In the genomic region with DNA sequence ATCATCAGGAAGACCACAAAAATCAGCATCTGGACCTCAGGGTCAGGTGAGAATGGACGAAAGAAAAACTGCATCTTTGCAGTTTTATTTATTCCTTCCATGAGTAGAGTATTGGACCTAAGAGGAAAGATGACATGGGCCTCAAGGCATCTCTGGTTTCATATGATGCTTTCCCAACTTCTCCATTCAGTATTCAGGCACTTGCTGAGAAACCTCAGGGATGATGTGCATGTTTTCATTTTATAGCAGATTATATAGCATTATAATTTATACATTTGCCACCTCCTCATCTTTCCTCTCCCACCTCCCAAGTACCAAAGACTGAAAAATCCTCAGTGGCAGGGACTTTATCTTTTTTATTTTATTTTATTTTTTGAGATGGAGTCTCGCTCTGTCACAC, we compare ENCODE assay signal across 26 cellular contexts. TPM values are rescaled to one million over a fixed set of nuclear protein-coding genes. Genes with fewer than 3 reads are reported as not detected.
"Had no signal": no experiment of that assay in that cellular context is flagged by ENCODE, and none has a peak within 500 bp of the region (broad histone marks: within the 10 kb centered on the region; RNA-seq: fewer than 3 reads in every experiment).

A gene with protein sequence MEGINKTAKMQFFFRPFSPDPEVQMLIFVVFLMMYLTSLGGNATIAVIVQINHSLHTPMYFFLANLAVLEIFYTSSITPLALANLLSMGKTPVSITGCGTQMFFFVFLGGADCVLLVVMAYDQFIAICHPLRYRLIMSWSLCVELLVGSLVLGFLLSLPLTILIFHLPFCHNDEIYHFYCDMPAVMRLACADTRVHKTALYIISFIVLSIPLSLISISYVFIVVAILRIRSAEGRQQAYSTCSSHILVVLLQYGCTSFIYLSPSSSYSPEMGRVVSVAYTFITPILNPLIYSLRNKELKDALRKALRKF (minus strand): TSS at position 101 of the 400 bp plus-strand sequence. CDS start 0 bp downstream, at position 101.

- H3K4me3 ChIP-seq: colonic mucosa, coronary artery, dorsolateral prefrontal cortex, esophagus muscularis mucosa, esophagus squamous epithelium, gastrocnemius medialis, gastroesophageal sphincter, heart left ventricle, heart right ventricle had no signal

- H3K27ac ChIP-seq: colonic mucosa, coronary artery, dorsolateral prefrontal cortex, epithelial cell of prostate, esophagus muscularis mucosa, esophagus squamous epithelium, foreskin keratinocyte, gastrocnemius medialis, gastroesophageal sphincter, heart left ventricle, heart right ventricle had no signal

- H3K27me3 ChIP-seq: colonic mucosa, esophagus squamous epithelium, foreskin keratinocyte had no signal

- H3K36me3 ChIP-seq: colonic mucosa, esophagus muscularis mucosa, esophagus squamous epithelium, gastrocnemius medialis, gastroesophageal sphincter, heart left ventricle, heart right ventricle had no signal

- ATAC-seq: effector memory CD8-positive, alpha-beta T cell; esophagus mucosa; foreskin keratinocyte; gastrocnemius medialis; gastroesophageal sphincter; heart left ventricle; heart right ventricle had no signal

- H3K4me1 ChIP-seq: colonic mucosa, esophagus muscularis mucosa, esophagus squamous epithelium, gastrocnemius medialis, gastroesophageal sphincter, heart left ventricle, heart right ventricle had no signal

- H3K9me3 ChIP-seq: colonic mucosa, esophagus muscularis mucosa, esophagus squamous epithelium, gastrocnemius medialis, gastroesophageal sphincter, heart left ventricle, heart right ventricle had no signal

- DNase-seq: colonic mucosa; cortex of kidney; dermis blood vessel endothelial cell; dorsolateral prefrontal cortex; effector CD4-positive, alpha-beta T cell; effector CD8-positive, alpha-beta T cell; effector memory CD4-positive, alpha-beta T cell; effector memory CD8-positive, alpha-beta T cell; endodermal cell; erythroblast; esophagus squamous epithelium; foreskin keratinocyte; foreskin melanocyte; gastrocnemius medialis; glutamatergic neuron; head of caudate nucleus; heart left ventricle; heart right ventricle had no signal

RNA-seq across cellular contexts. Expression of the gene that starts here (rescaled TPM):
- polyA plus RNA-seq: endothelial cell of umbilical vein, esophagus, fibroblast of lung, foreskin keratinocyte, heart left ventricle, heart right ventricle had no signal
